In genomic region chr9:87494970-87495471, GRCh38 we compare ENCODE assay signal across 10 cellular contexts. TPM values are rescaled to one million over a fixed set of nuclear protein-coding genes. Genes with fewer than 3 reads are reported as not detected.
DNase-seq lines count a peak whose midpoint lies in the region; ATAC-seq and TF ChIP-seq lines count a peak whose summit lies in the region.
"Had no signal": no experiment of that assay in that cellular context is flagged by ENCODE, and none has a peak within 500 bp of the region (broad histone marks: within the 10 kb centered on the region; RNA-seq: fewer than 3 reads in every experiment).

No MANE protein-coding gene starts in this region.

- peaks cover 20% of the 10 kb centered on the region for H3K4me1 Mint-ChIP-seq in neural crest cell
- H3K4me1 Mint-ChIP-seq: activated naive CD8-positive, alpha-beta T cell treated with anti-CD3 and anti-CD28 coated beads, Interleukin-2, amount 10 ng/mL, durations not matched to agents 7 days and 5 days had no signal

- no peaks in the 10 kb centered on the region for H3K9me3 Mint-ChIP-seq in neural crest cell
- H3K9me3 Mint-ChIP-seq: activated naive CD8-positive, alpha-beta T cell treated with anti-CD3 and anti-CD28 coated beads, Interleukin-2, amount 10 ng/mL, durations not matched to agents 7 days and 5 days had no signal

- peak; percentile 28 for ATAC-seq in GM18520 (IDR thresholded peaks at IDR 0.05; ENCODE audit: unreplicated experiment)
- peak; percentile 50 for ATAC-seq in HG03280 (IDR thresholded peaks at IDR 0.05; ENCODE audit: unreplicated experiment)
- ATAC-seq in activated CD4-positive, CD25-positive, alpha-beta regulatory T cell treated with anti-CD3 and anti-CD28 coated beads, Interleukin-2, amount 50 U/mL, for 24 hours: no peak

- no peaks in the 10 kb centered on the region for H3K36me3 Mint-ChIP-seq in neural crest cell (ENCODE audit: low read depth)
- H3K36me3 Mint-ChIP-seq: activated naive CD8-positive, alpha-beta T cell treated with anti-CD3 and anti-CD28 coated beads, Interleukin-2, amount 10 ng/mL, durations not matched to agents 7 days and 5 days had no signal

- peak; percentile 16 for DNase-seq in SW480 (ENCODE audit: low spot score)
- DNase-seq in neural crest cell (ENCODE audit: low read depth, low spot score): no peak
- no peak for DNase-seq in putamen (ENCODE audit: low spot score)
- DNase-seq in posterior cingulate gyrus: no peak
- no peak for DNase-seq in LoVo (ENCODE audit: low spot score)
- DNase-seq: activated CD4-positive, CD25-positive, alpha-beta regulatory T cell treated with anti-CD3 and anti-CD28 coated beads, Interleukin-2, amount 50 U/mL, for 72 hours; activated naive CD8-positive, alpha-beta T cell treated with anti-CD3 and anti-CD28 coated beads, Interleukin-2, amount 10 ng/mL, durations not matched to agents 7 days and 5 days had no signal

- H3K27ac Mint-ChIP-seq in neural crest cell (ENCODE audit: unreplicated experiment): no peak overlapping the region
- H3K27ac Mint-ChIP-seq: activated naive CD8-positive, alpha-beta T cell treated with anti-CD3 and anti-CD28 coated beads, Interleukin-2, amount 10 ng/mL, durations not matched to agents 7 days and 5 days had no signal

- peaks cover 40% of the 10 kb centered on the region for H3K27me3 Mint-ChIP-seq in neural crest cell (ENCODE audit: low read depth)

- TF ChIP-seq CTCF in neural crest cell (conservative IDR thresholded peaks at IDR 0.05): no peak

- H3K4me3 Mint-ChIP-seq in neural crest cell: peak overlapping the region; percentile 74
- H3K4me3 Mint-ChIP-seq: activated naive CD8-positive, alpha-beta T cell treated with anti-CD3 and anti-CD28 coated beads, Interleukin-2, amount 10 ng/mL, durations not matched to agents 7 days and 5 days had no signal

- intact Hi-C loops in posterior cingulate gyrus (cut with DNase I): loop anchor here (5.0 kb wide), 1 partner anchor 158 kb away; no protein-coding TSS in a partner anchor

RNA-seq across cellular contexts. Expression of gene DAPK1, which starts 2.6 kb away (rescaled TPM):
- total RNA-seq in neural crest cell: 62.7 and 64.1 TPM in 2 replicates

Comparison
In these comparisons a context has a peak if more than half of its experiments do, and no peak if none do; other contexts are left out.
1. ATAC-seq: peak in GM18520 (single experiment) and HG03280 (single experiment); none in activated CD4-positive, CD25-positive, alpha-beta regulatory T cell treated with anti-CD3 and anti-CD28 coated beads, Interleukin-2, amount 50 U/mL, for 24 hours (0 of 2).